In the genomic region with DNA sequence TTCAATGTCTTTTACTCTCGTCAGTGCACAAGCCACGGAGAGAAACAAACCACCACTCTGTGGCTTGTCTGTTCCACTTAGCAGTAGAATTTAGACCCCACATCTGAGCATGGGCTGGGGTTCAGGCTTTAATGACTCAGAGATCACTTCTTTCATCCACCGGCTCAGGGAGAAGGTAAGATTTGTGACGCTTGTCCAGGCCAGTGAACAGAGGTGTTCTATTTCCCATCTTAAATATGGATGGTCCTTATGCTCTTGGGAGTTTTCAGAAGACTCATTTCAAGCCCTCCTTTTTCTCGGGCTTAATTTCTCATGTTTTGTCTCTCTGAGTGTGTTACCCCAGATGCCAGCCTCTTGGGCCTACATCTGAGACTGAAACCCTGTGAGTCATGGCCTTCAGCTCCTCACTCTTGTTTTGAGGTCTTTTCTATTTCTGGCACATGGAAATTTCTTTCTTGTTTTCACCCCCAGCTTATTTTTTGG, we compare ENCODE assay signal across 10 cellular contexts.
DNase-seq lines count a peak whose midpoint lies in the region; ATAC-seq, FAIRE-seq and TF ChIP-seq lines count a peak whose summit lies in the region.
"Had no signal": no experiment of that assay in that cellular context is flagged by ENCODE, and none has a peak within 500 bp of the region (broad histone marks: within the 10 kb centered on the region; RNA-seq: fewer than 3 reads in every experiment).

No MANE protein-coding gene starts in this region.

- H3K27ac ChIP-seq in osteoblast (ENCODE audit: low read depth, low read length) = no peak overlapping the region

- no peak overlapping the region for H3K4me3 ChIP-seq in osteoblast (ENCODE audit: insufficient read depth, low read length)

- H3K9me3 ChIP-seq in osteoblast (ENCODE audit: low read depth, low read length) = no peaks in the 10 kb centered on the region

- H3K36me3 ChIP-seq in osteoblast (ENCODE audit: insufficient read depth, low read length) = no peaks in the 10 kb centered on the region

- H3K4me1 ChIP-seq in osteoblast (ENCODE audit: insufficient read depth, low read length) = no peaks in the 10 kb centered on the region

- no peak overlapping the region for H2AFZ ChIP-seq in osteoblast (ENCODE audit: low read length)

- H4K20me1 ChIP-seq in osteoblast (ENCODE audit: insufficient read depth, low read length) = no peaks in the 10 kb centered on the region

- no peak overlapping the region for H3K4me2 ChIP-seq in osteoblast (ENCODE audit: insufficient read depth, low read length)

- FAIRE-seq in GM19239 (lab: Jason Lieb, UNC) (peak; percentile 51), D721Med (lab: Jason Lieb, UNC) (no peak)
- FAIRE-seq: keratinocyte had no signal

- peak; percentile 18 for DNase-seq in GM19239 (ENCODE audit: insufficient read length, low spot score)
- peak; percentile 27 to 28 for DNase-seq in stimulated activated CD4-positive, alpha-beta T cell treated with anti-CD3 and anti-CD28 coated beads, Interleukin-2, amount 100 ng/mL, for 48 hours
- no peak for DNase-seq in G401 (ENCODE audit: low spot score)
- no peak for DNase-seq in D721Med (ENCODE audit: insufficient read length, low spot score)
- DNase-seq in DMS114 treated with DMSO at 0.1 percent for 48 hours (lab: John Stamatoyannopoulos, UW; ENCODE audit: unreplicated experiment) = no peak
- no peak for DNase-seq in osteoblast (ENCODE audit: insufficient read length, low spot score, missing footprints)
- DNase-seq: NCI-H1417 had no signal

- ATAC-seq in HG02571 (IDR thresholded peaks at IDR 0.05; ENCODE audit: unreplicated experiment) (peak; percentile 99), HG03571 (IDR thresholded peaks at IDR 0.05; ENCODE audit: unreplicated experiment) (peak; percentile 73)

- no peak for TF ChIP-seq CTCF in D721Med (IDR thresholded peaks at IDR 0.05; ENCODE audit: insufficient read depth, missing control alignments)
- TF ChIP-seq CTCF in osteoblast (IDR thresholded peaks at IDR 0.05; ENCODE audit: extremely low read depth, low read depth, low read length) = no peak

- H3K27me3 ChIP-seq in osteoblast (ENCODE audit: insufficient read depth, low read length) = no peaks in the 10 kb centered on the region

- in situ Hi-C loops in G401 (cut with HindIII; ENCODE audit: low sequenced_read_pairs) = no loop called here

- H3K79me2 ChIP-seq in osteoblast (ENCODE audit: insufficient read depth, low read length) = no peaks in the 10 kb centered on the region

Comparison
In these comparisons a context has a peak if more than half of its experiments do, and no peak if none do; other contexts are left out.
1. DNase-seq: peak in GM19239 (single experiment) and stimulated activated CD4-positive, alpha-beta T cell treated with anti-CD3 and anti-CD28 coated beads, Interleukin-2, amount 100 ng/mL, for 48 hours (2 of 2); none in G401 (single experiment), D721Med (single experiment), DMS114 treated with DMSO at 0.1 percent for 48 hours (single experiment) and osteoblast (single experiment).